ENCODE assay signal across 1 cellular context in genomic region chr1:230140221-230141001, GRCh38.
TF ChIP-seq lines count a peak whose summit lies in the region.

No MANE protein-coding gene starts in this region.

TF ChIP-seq in IMR-90, 13 proteins besides CTCF, POLR2A, EP300 and RAD21:
- TF ChIP-seq NFE2L2 (IDR thresholded peaks at IDR 0.05; ENCODE audit: low read depth, low read length) = no peak
- TF ChIP-seq CEBPB (IDR thresholded peaks at IDR 0.05; ENCODE audit: low read depth, low read length) = no peak
- TF ChIP-seq MAFK (IDR thresholded peaks at IDR 0.05; ENCODE audit: low read depth, low read length) = no peak
- TF ChIP-seq CHD1 (IDR thresholded peaks at IDR 0.05; ENCODE audit: low read depth, low read length) = no peak
- TF ChIP-seq, protein P1, sequence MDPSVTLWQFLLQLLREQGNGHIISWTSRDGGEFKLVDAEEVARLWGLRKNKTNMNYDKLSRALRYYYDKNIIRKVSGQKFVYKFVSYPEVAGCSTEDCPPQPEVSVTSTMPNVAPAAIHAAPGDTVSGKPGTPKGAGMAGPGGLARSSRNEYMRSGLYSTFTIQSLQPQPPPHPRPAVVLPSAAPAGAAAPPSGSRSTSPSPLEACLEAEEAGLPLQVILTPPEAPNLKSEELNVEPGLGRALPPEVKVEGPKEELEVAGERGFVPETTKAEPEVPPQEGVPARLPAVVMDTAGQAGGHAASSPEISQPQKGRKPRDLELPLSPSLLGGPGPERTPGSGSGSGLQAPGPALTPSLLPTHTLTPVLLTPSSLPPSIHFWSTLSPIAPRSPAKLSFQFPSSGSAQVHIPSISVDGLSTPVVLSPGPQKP (IDR thresholded peaks at IDR 0.05; ENCODE audit: borderline replicate concordance, low read depth, low read length) = no peak
- no peak; the same call in 1 of the 2 replicates for TF ChIP-seq MXI1 (IDR thresholded peaks at IDR 0.05; ENCODE audit: borderline replicate concordance, low read depth, low read length)
- TF ChIP-seq FOS (IDR thresholded peaks at IDR 0.05; ENCODE audit: low read depth, low read length) = no peak
- no peak for TF ChIP-seq MAZ (IDR thresholded peaks at IDR 0.05; ENCODE audit: borderline replicate concordance, low read depth, low read length)
- TF ChIP-seq USF2 (IDR thresholded peaks at IDR 0.05; ENCODE audit: low read depth, low read length) = no peak
- no peak for TF ChIP-seq RCOR1 (IDR thresholded peaks at IDR 0.05; ENCODE audit: insufficient replicate concordance, low read length)
- no peak for TF ChIP-seq RFX5 (IDR thresholded peaks at IDR 0.05; ENCODE audit: low read depth, low read length)
- TF ChIP-seq SMC3 (IDR thresholded peaks at IDR 0.05; ENCODE audit: low read depth, low read length) = no peak; the same call in 1 of the 2 replicates
